In genomic region chr9:37262410-37262809, GRCh38 we compare ENCODE assay signal across 10 cellular contexts.
DNase-seq lines count a peak whose midpoint lies in the region; ATAC-seq and TF ChIP-seq lines count a peak whose summit lies in the region.
"Had no signal": no experiment of that assay in that cellular context is flagged by ENCODE, and none has a peak within 500 bp of the region (broad histone marks: within the 10 kb centered on the region; RNA-seq: fewer than 3 reads in every experiment).

No MANE protein-coding gene starts in this region.

- H3K4me3 ChIP-seq in fibroblast of villous mesenchyme (ENCODE audit: low read depth, low read length), result no peak overlapping the region
- H3K4me3 ChIP-seq: SJSA1 had no signal

- no peaks in the 10 kb centered on the region for H3K9me3 Mint-ChIP-seq in activated naive CD4-positive, alpha-beta T cell treated with anti-CD3 and anti-CD28 coated beads, Interleukin-2, amount 50 U/mL, for 24 hours
- H3K9me3 Mint-ChIP-seq in activated naive CD4-positive, alpha-beta T cell treated with anti-CD3 and anti-CD28 coated beads for 36 hours, result no peaks in the 10 kb centered on the region
- peaks cover 4% of the 10 kb centered on the region in 2 donors for H3K9me3 Mint-ChIP-seq in stimulated activated naive B cell treated with anti-CD40 and anti-IgM and Interleukin-4, amounts not matched to agents 10 μg/mL and 1 μg/mL and 100 μg/mL, for 72 hours
- H3K9me3 Mint-ChIP-seq: central memory CD8-positive, alpha-beta T cell had no signal

- H3K36me3 Mint-ChIP-seq in activated naive CD4-positive, alpha-beta T cell treated with anti-CD3 and anti-CD28 coated beads, Interleukin-2, amount 50 U/mL, for 24 hours, result peaks cover 17% of the 10 kb centered on the region
- peaks cover 12% of the 10 kb centered on the region for H3K36me3 Mint-ChIP-seq in activated naive CD4-positive, alpha-beta T cell treated with anti-CD3 and anti-CD28 coated beads for 36 hours (ENCODE audit: low read depth)
- peaks cover 33 to 51% of the 10 kb centered on the region in 2 donors for H3K36me3 Mint-ChIP-seq in stimulated activated naive B cell treated with anti-CD40 and anti-IgM and Interleukin-4, amounts not matched to agents 10 μg/mL and 1 μg/mL and 100 μg/mL, for 72 hours

- no peak for DNase-seq in activated naive CD4-positive, alpha-beta T cell treated with anti-CD3 and anti-CD28 coated beads for 36 hours
- no peak for DNase-seq in RWPE1 (ENCODE audit: low spot score)
- DNase-seq in fibroblast of villous mesenchyme (ENCODE audit: low read depth), result peak; percentile 42
- no peak for DNase-seq in stimulated activated naive B cell treated with anti-CD40 and anti-IgM and Interleukin-4, amounts not matched to agents 10 μg/mL and 1 μg/mL and 100 μg/mL, for 72 hours
- DNase-seq in OCI-M2 (lab: John Stamatoyannopoulos, UW; ENCODE audit: unreplicated experiment), result no peak
- no peak for DNase-seq in cortex of kidney (lab: John Stamatoyannopoulos, UW)

- H3K27ac ChIP-seq in RWPE1, result no peak overlapping the region
- H3K27ac ChIP-seq: SJSA1 had no signal

- H3K27ac Mint-ChIP-seq in activated naive CD4-positive, alpha-beta T cell treated with anti-CD3 and anti-CD28 coated beads, Interleukin-2, amount 50 U/mL, for 24 hours, result peak overlapping the region; percentile 21
- H3K27ac Mint-ChIP-seq in activated naive CD4-positive, alpha-beta T cell treated with anti-CD3 and anti-CD28 coated beads for 36 hours, result no peak overlapping the region
- peak overlapping the region; percentile 26 for H3K27ac Mint-ChIP-seq in stimulated activated naive B cell treated with anti-CD40 and anti-IgM and Interleukin-4, amounts not matched to agents 10 μg/mL and 1 μg/mL and 100 μg/mL, for 72 hours

- intact Hi-C loops in activated naive CD4-positive, alpha-beta T cell treated with anti-CD3 and anti-CD28 coated beads for 36 hours (cut with micrococcal nuclease), result loop anchor here (5.0 kb wide), 2 partner anchors 140 to 265 kb away; partner anchors contain the start of gene ZCCHC7

- POLR2A ChIA-PET in RWPE1 (lab: Yijun Ruan, JAX; ENCODE audit: low non-redundant PET), result no interaction called here

- H3K27me3 Mint-ChIP-seq in activated naive CD4-positive, alpha-beta T cell treated with anti-CD3 and anti-CD28 coated beads, Interleukin-2, amount 50 U/mL, for 24 hours, result no peaks in the 10 kb centered on the region
- no peaks in the 10 kb centered on the region for H3K27me3 Mint-ChIP-seq in activated naive CD4-positive, alpha-beta T cell treated with anti-CD3 and anti-CD28 coated beads for 36 hours (ENCODE audit: low read depth)
- H3K27me3 Mint-ChIP-seq in stimulated activated naive B cell treated with anti-CD40 and anti-IgM and Interleukin-4, amounts not matched to agents 10 μg/mL and 1 μg/mL and 100 μg/mL, for 72 hours, result no peaks in the 10 kb centered on the region
- H3K27me3 Mint-ChIP-seq: central memory CD8-positive, alpha-beta T cell had no signal

- peaks cover 29% of the 10 kb centered on the region for H3K4me1 Mint-ChIP-seq in activated naive CD4-positive, alpha-beta T cell treated with anti-CD3 and anti-CD28 coated beads, Interleukin-2, amount 50 U/mL, for 24 hours
- H3K4me1 Mint-ChIP-seq in activated naive CD4-positive, alpha-beta T cell treated with anti-CD3 and anti-CD28 coated beads for 36 hours (ENCODE audit: low read depth), result peaks cover 9% of the 10 kb centered on the region
- peaks cover 33 to 70% of the 10 kb centered on the region in 2 donors for H3K4me1 Mint-ChIP-seq in stimulated activated naive B cell treated with anti-CD40 and anti-IgM and Interleukin-4, amounts not matched to agents 10 μg/mL and 1 μg/mL and 100 μg/mL, for 72 hours

- H3K4me3 Mint-ChIP-seq in activated naive CD4-positive, alpha-beta T cell treated with anti-CD3 and anti-CD28 coated beads, Interleukin-2, amount 50 U/mL, for 24 hours, result no peak overlapping the region
- H3K4me3 Mint-ChIP-seq in activated naive CD4-positive, alpha-beta T cell treated with anti-CD3 and anti-CD28 coated beads for 36 hours, result no peak overlapping the region
- H3K4me3 Mint-ChIP-seq in stimulated activated naive B cell treated with anti-CD40 and anti-IgM and Interleukin-4, amounts not matched to agents 10 μg/mL and 1 μg/mL and 100 μg/mL, for 72 hours, result no peak overlapping the region
- H3K4me3 Mint-ChIP-seq: central memory CD8-positive, alpha-beta T cell had no signal

- CTCF ChIA-PET in activated naive CD4-positive, alpha-beta T cell treated with anti-CD3 and anti-CD28 coated beads for 36 hours (lab: Charles Lee), result no interaction called here
- CTCF ChIA-PET in RWPE1 (lab: Yijun Ruan, JAX), result interaction anchor here (0.5 to 1.1 kb wide), 4 partner anchors 11 to 142 kb away, joined by 3 to 5 read pairs (median 3); partner anchors contain the start of gene ZCCHC7

- TF ChIP-seq CTCF in RWPE1 (conservative IDR thresholded peaks at IDR 0.05; ENCODE audit: low read depth) (0 out of 2 replicates have a peak, but pooled peaks have one; percentile 13), fibroblast of villous mesenchyme (IDR thresholded peaks at IDR 0.05; ENCODE audit: insufficient read depth, low read depth, low read length) (peak; percentile 71)

- no peak for ATAC-seq in stimulated activated naive B cell treated with anti-CD40 and anti-IgM and Interleukin-4, amounts not matched to agents 10 μg/mL and 1 μg/mL and 100 μg/mL, for 72 hours (replicated peaks)
- no peak for ATAC-seq in HG03159 (IDR thresholded peaks at IDR 0.05; ENCODE audit: unreplicated experiment)
